ENCODE assay signal across 17 cellular contexts in the genomic region with DNA sequence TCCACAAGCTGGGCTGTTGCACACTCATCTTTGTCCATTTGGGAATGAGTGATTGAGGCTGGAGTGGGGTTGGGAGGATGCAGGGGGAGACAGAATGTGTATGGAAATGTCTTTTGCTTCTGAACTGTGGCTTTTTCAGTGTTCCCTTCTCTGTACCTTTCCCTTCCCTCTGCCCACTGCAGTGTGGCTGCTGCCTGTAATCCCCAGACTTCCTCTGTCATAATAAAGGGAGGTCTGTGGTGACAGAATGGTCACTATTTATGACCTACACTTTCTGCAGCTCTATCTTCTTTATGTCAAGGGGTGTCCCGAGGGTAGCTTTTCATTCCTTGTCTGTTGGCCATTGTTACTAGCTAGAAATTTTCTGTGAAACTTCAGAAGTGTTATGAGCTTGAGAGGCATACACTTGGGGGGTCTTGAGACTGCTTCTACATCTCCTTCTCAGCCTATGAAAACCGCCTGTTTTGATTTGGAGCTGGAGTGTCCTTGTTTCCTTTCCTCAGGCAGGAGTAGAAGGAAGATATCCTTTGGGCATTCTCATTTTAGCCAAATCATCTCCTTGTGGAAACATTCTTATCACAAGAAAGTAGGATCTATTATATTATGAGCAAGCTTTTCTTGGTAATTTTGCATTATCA.
"Had no signal": no experiment of that assay in that cellular context is flagged by ENCODE, and none has a peak within 500 bp of the region (broad histone marks: within the 10 kb centered on the region; RNA-seq: fewer than 3 reads in every experiment).

No MANE protein-coding gene starts in this region.

- ATAC-seq: activated T-cell treated with anti-CD3 and anti-CD28 coated beads, Interleukin-2, amount 50 U/mL, for 72 hours; foreskin keratinocyte; left lobe of liver; pancreas; sciatic nerve; stimulated activated memory B cell treated with anti-CD40 and anti-IgM and Interleukin-4, amounts not matched to agents 10 μg/mL and 1 μg/mL and 100 μg/mL, for 72 hours; upper lobe of right lung had no signal

- H3K9me3 Mint-ChIP-seq: activated naive CD4-positive, alpha-beta T cell treated with anti-CD3 and anti-CD28 coated beads, Interleukin-2, amount 50 U/mL, for 24 hours; activated T-cell treated with anti-CD3 and anti-CD28 coated beads, Interleukin-2, amount 50 U/mL, for 72 hours; stimulated activated memory B cell treated with anti-CD40 and anti-IgM and Interleukin-4, amounts not matched to agents 10 μg/mL and 1 μg/mL and 100 μg/mL, for 72 hours; T-helper 1 cell treated with Interleukin-12 subunit alpha and Interleukin-12 subunit beta and Interleukin-4 antibody, amounts not matched to agents 30 μg/mL and 1 μg/mL, for 36 hours had no signal

- H3K4me3 Mint-ChIP-seq: activated naive CD4-positive, alpha-beta T cell treated with anti-CD3 and anti-CD28 coated beads, Interleukin-2, amount 50 U/mL, for 24 hours; activated T-cell treated with anti-CD3 and anti-CD28 coated beads, Interleukin-2, amount 50 U/mL, for 72 hours; stimulated activated memory B cell treated with anti-CD40 and anti-IgM and Interleukin-4, amounts not matched to agents 10 μg/mL and 1 μg/mL and 100 μg/mL, for 72 hours; T-helper 1 cell treated with Interleukin-12 subunit alpha and Interleukin-12 subunit beta and Interleukin-4 antibody, amounts not matched to agents 30 μg/mL and 1 μg/mL, for 36 hours had no signal

- FAIRE-seq: keratinocyte, pancreas had no signal

- H3K27me3 Mint-ChIP-seq: activated naive CD4-positive, alpha-beta T cell treated with anti-CD3 and anti-CD28 coated beads, Interleukin-2, amount 50 U/mL, for 24 hours had no signal

- H3K4me1 Mint-ChIP-seq: activated naive CD4-positive, alpha-beta T cell treated with anti-CD3 and anti-CD28 coated beads, Interleukin-2, amount 50 U/mL, for 24 hours; stimulated activated memory B cell treated with anti-CD40 and anti-IgM and Interleukin-4, amounts not matched to agents 10 μg/mL and 1 μg/mL and 100 μg/mL, for 72 hours had no signal

- H3K27ac Mint-ChIP-seq: activated naive CD4-positive, alpha-beta T cell treated with anti-CD3 and anti-CD28 coated beads, Interleukin-2, amount 50 U/mL, for 24 hours; activated T-cell treated with anti-CD3 and anti-CD28 coated beads, Interleukin-2, amount 50 U/mL, for 72 hours; stimulated activated memory B cell treated with anti-CD40 and anti-IgM and Interleukin-4, amounts not matched to agents 10 μg/mL and 1 μg/mL and 100 μg/mL, for 72 hours; T-helper 1 cell treated with Interleukin-12 subunit alpha and Interleukin-12 subunit beta and Interleukin-4 antibody, amounts not matched to agents 30 μg/mL and 1 μg/mL, for 36 hours had no signal

- DNase-seq: activated CD4-positive, alpha-beta T cell treated with anti-CD3 and anti-CD28 coated beads, Interleukin-2, amount 50 U/mL, for 1 hour; activated CD4-positive, CD25-positive, alpha-beta regulatory T cell treated with anti-CD3 and anti-CD28 coated beads, Interleukin-2, amount 50 U/mL, for 72 hours; activated CD8-positive, alpha-beta memory T cell treated with anti-CD3 and anti-CD28 coated beads for 24 hours; activated CD8-positive, alpha-beta memory T cell treated with anti-CD3 and anti-CD28 coated beads, Interleukin-2, amount 50 U/mL, for 48 hours; activated gamma-delta T cell; activated T-cell treated with anti-CD3 and anti-CD28 coated beads, Interleukin-2, amount 50 U/mL, for 72 hours; foreskin keratinocyte; midbrain; pancreas; stimulated activated CD4-positive, alpha-beta T cell treated with anti-CD3 and anti-CD28 coated beads, Interleukin-4, amount 100 ng/mL, for 4 hours; upper lobe of right lung had no signal

- H3K36me3 Mint-ChIP-seq: activated naive CD4-positive, alpha-beta T cell treated with anti-CD3 and anti-CD28 coated beads, Interleukin-2, amount 50 U/mL, for 24 hours; stimulated activated memory B cell treated with anti-CD40 and anti-IgM and Interleukin-4, amounts not matched to agents 10 μg/mL and 1 μg/mL and 100 μg/mL, for 72 hours had no signal
